ENCODE assay signal across 17 cellular contexts in genomic region chrX:103792916-103793540, GRCh38. TPM values are rescaled to one million over a fixed set of nuclear protein-coding genes. Genes with fewer than 3 reads are reported as not detected.
DNase-seq lines count a peak whose midpoint lies in the region; ATAC-seq and TF ChIP-seq lines count a peak whose summit lies in the region.
"Had no signal": no experiment of that assay in that cellular context is flagged by ENCODE, and none has a peak within 500 bp of the region (broad histone marks: within the 10 kb centered on the region; RNA-seq: fewer than 3 reads in every experiment).

No MANE protein-coding gene starts in this region.

- DNase-seq in HT1080 (ENCODE audit: low read depth) (peak; percentile 61), astrocyte of the spinal cord (ENCODE audit: low read depth, low spot score) (peak; percentile 55), hepatic stellate cell (ENCODE audit: low spot score) (peak; percentile 20), amygdala (lab: John Stamatoyannopoulos, UW) (no peak)
- DNase-seq in activated CD4-positive, alpha-beta T cell treated with anti-CD3 and anti-CD28 coated beads, Interleukin-2, amount 50 U/mL, for 1 hour, result no peak
- DNase-seq: activated CD4-positive, alpha-beta T cell treated with anti-CD3 and anti-CD28 coated beads, Interleukin-2, amount 50 U/mL, for 48 hours; cortex of kidney; DMS153; glutamatergic neuron; left ventricle myocardium superior; NCI-H2081; occipital lobe; uterus had no signal

- in situ Hi-C loops in astrocyte of the spinal cord (cut with HindIII; ENCODE audit: low sequenced_read_pairs), result no loop called here

- no peaks in the 10 kb centered on the region for H3K27me3 ChIP-seq in ACC112 (ENCODE audit: insufficient read depth, low read length)
- H3K27me3 ChIP-seq: uterus had no signal

- peak overlapping the region; percentile 80 for H3K27ac ChIP-seq in ACC112 (ENCODE audit: low read depth, low read length)
- H3K27ac ChIP-seq: uterus had no signal

- H3K36me3 ChIP-seq in ACC112 (ENCODE audit: insufficient read depth, low read length), result no peaks in the 10 kb centered on the region
- H3K36me3 ChIP-seq: uterus had no signal

- peak overlapping the region; percentile 78 for H3K4me3 ChIP-seq in ACC112 (ENCODE audit: low read depth, low read length)
- H3K4me3 ChIP-seq in astrocyte of the spinal cord (ENCODE audit: low read depth, low read length), result no peak overlapping the region
- H3K4me3 ChIP-seq: uterus had no signal

- H3K79me2 ChIP-seq in ACC112 (ENCODE audit: control insufficient read depth, insufficient read depth, low read length, unreplicated experiment), result no peaks in the 10 kb centered on the region

- peak overlapping the region; percentile 77 for H2AFZ ChIP-seq in ACC112 (ENCODE audit: low read length, unreplicated experiment)

- H3K4me1 ChIP-seq in ACC112 (ENCODE audit: control insufficient read depth, insufficient read depth, low read length, unreplicated experiment), result peaks cover 30% of the 10 kb centered on the region
- H3K4me1 ChIP-seq: uterus had no signal

- ATAC-seq in HG03469 (IDR thresholded peaks at IDR 0.05; ENCODE audit: unreplicated experiment) (no peak), GM18867 (IDR thresholded peaks at IDR 0.05; ENCODE audit: unreplicated experiment) (no peak)
- ATAC-seq: left ventricle myocardium superior had no signal

- TF ChIP-seq CTCF in astrocyte of the spinal cord (IDR thresholded peaks at IDR 0.05; ENCODE audit: low read depth, low read length), result no peak

RNA-seq across cellular contexts. Expression of gene PLP1, which starts 16.4 kb away (rescaled TPM):
- total RNA-seq in HT1080 (2014; rRNA removed; shearing (Covaris generic)), result 0.30 and 0.37 TPM in 2 replicates
- polyA plus RNA-seq in HT1080 (2015; cell fraction: cytosol; rRNA removed), result 0.07 TPM in 1 of 2 replicates, not detected in the other
- 0.16 and 0.42 TPM in 2 replicates for polyA plus RNA-seq in HT1080 (2015; cell fraction: nucleus; rRNA removed)
- total RNA-seq: T-helper 1 cell treated with Interleukin-12 subunit alpha and Interleukin-12 subunit beta and Interleukin-4 antibody, amounts not matched to agents 30 ng/mL and 1 ng/mL, for 36 hours had no signal

RNA-seq across cellular contexts. Expression of gene RAB9B, which starts 39.0 kb away (rescaled TPM):
- 0.63 and 0.68 TPM in 2 replicates for total RNA-seq in HT1080 (2014; rRNA removed; shearing (Covaris generic))
- 0.12 and 0.24 TPM in 2 replicates for polyA plus RNA-seq in HT1080 (2015; cell fraction: cytosol; rRNA removed)
- 0.36 and 0.56 TPM in 2 replicates for polyA plus RNA-seq in HT1080 (2015; cell fraction: nucleus; rRNA removed)

Comparison
In these comparisons a context has a peak if more than half of its experiments do, and no peak if none do; other contexts are left out.
1. DNase-seq: peak in HT1080 (single experiment), astrocyte of the spinal cord (single experiment) and hepatic stellate cell (single experiment); none in amygdala (0 of 56) and activated CD4-positive, alpha-beta T cell treated with anti-CD3 and anti-CD28 coated beads, Interleukin-2, amount 50 U/mL, for 1 hour (single experiment).